Comparison of ENCODE assay signal across 8 cellular contexts in genomic region chr11:65121865-65122696, GRCh38. TPM values are rescaled to one million over a fixed set of nuclear protein-coding genes. Genes with fewer than 3 reads are reported as not detected.
DNase-seq lines count a peak whose midpoint lies in the region; ATAC-seq and TF ChIP-seq lines count a peak whose summit lies in the region.

TSS of gene FAU (minus strand) at chr11:65122134. CDS start at chr11:65121813, 321 bp downstream.
TSS of gene MRPL49 (plus strand) at chr11:65122321. CDS start at chr11:65122347, 26 bp downstream.

- peaks cover 24% of the 10 kb centered on the region for H3K27me3 Mint-ChIP-seq in GM23338 (ENCODE audit: insufficient read depth, low read depth, poor library complexity)
- no peaks in the 10 kb centered on the region for H3K27me3 Mint-ChIP-seq in activated T-helper 17 cell treated with anti-CD3 and anti-CD28 coated beads, Interleukin-2, amount 50 U/mL, for 72 hours
- H3K27me3 Mint-ChIP-seq in natural killer cell (ENCODE audit: low read depth in 2 of 2): no peaks in the 10 kb centered on the region

- H3K36me3 ChIP-seq in DOHH2 (ENCODE audit: control insufficient read depth, low read length) (peaks cover 85% of the 10 kb centered on the region), GM23338 (ENCODE audit: insufficient read depth) (peaks cover 20% of the 10 kb centered on the region), fibroblast of lung (ENCODE audit: control insufficient read depth, insufficient read depth, low read length) (peaks cover 20% of the 10 kb centered on the region)

- H3K27ac ChIP-seq in DOHH2 (ENCODE audit: low read depth, low read length) (peak within 1 kb of the TSS; percentile 86), GM23338 (ENCODE audit: low read depth) (peak within 1 kb of the TSS; percentile 90), RWPE1 (peak within 1 kb of the TSS; percentile 88), fibroblast of lung (ENCODE audit: insufficient read depth, low read length) (peak within 1 kb of the TSS; percentile 94)

- H3K27me3 ChIP-seq in DOHH2 (ENCODE audit: control insufficient read depth, low read length) (no peaks in the 10 kb centered on the region), GM23338 (ENCODE audit: insufficient read depth) (no peaks in the 10 kb centered on the region), fibroblast of lung (ENCODE audit: control insufficient read depth, insufficient read depth, low read length) (no peaks in the 10 kb centered on the region)

- peaks cover 65% of the 10 kb centered on the region for H3K79me2 ChIP-seq in DOHH2 (ENCODE audit: control insufficient read depth, low read length)
- H3K79me2 ChIP-seq in GM23338 (replicated peaks; ENCODE audit: insufficient read depth): peaks cover 43% of the 10 kb centered on the region
- peaks cover 29% of the 10 kb centered on the region for H3K79me2 ChIP-seq in fibroblast of lung (ENCODE audit: control insufficient read depth, insufficient read depth, low read length)

- peak within 1 kb of the TSS; percentile 95 for H3K9ac ChIP-seq in fibroblast of lung (ENCODE audit: insufficient read depth, low read length)

- H4K20me1 ChIP-seq in DOHH2 (ENCODE audit: control insufficient read depth, insufficient read depth, low read depth, low read length): peaks cover 3% of the 10 kb centered on the region; the same call in 1 of the 2 replicates
- H4K20me1 ChIP-seq in GM23338 (replicated peaks; ENCODE audit: insufficient read depth): peaks cover 10% of the 10 kb centered on the region
- H4K20me1 ChIP-seq in fibroblast of lung (ENCODE audit: control insufficient read depth, extremely low read depth, insufficient read depth, low read length): no peaks in the 10 kb centered on the region

- H3K9me2 ChIP-seq in DOHH2 (replicated peaks; ENCODE audit: control insufficient read depth, low read length) (no peaks in the 10 kb centered on the region), GM23338 (ENCODE audit: insufficient read depth) (no peaks in the 10 kb centered on the region)

- intact Hi-C loops in natural killer cell (cut with micrococcal nuclease): loop anchor here (1.0 to 5.0 kb wide), 3 partner anchors 13 to 205 kb away; partner anchors contain the start of genes ATG2A, CDCA5 and ZFPL1

- peaks cover 20% of the 10 kb centered on the region for H3K4me1 Mint-ChIP-seq in GM23338
- H3K4me1 Mint-ChIP-seq in activated T-helper 17 cell treated with anti-CD3 and anti-CD28 coated beads, Interleukin-2, amount 50 U/mL, for 72 hours: peaks cover 23% of the 10 kb centered on the region
- peaks cover 25 to 46% of the 10 kb centered on the region in 2 donors for H3K4me1 Mint-ChIP-seq in natural killer cell

- H3K4me3 ChIP-seq in DOHH2 (ENCODE audit: low read length) (peak within 1 kb of the TSS; percentile 100), GM23338 (peak within 1 kb of the TSS; percentile 94), LNCaP clone FGC (ENCODE audit: low read depth, low read length) (peak within 1 kb of the TSS; percentile 99), fibroblast of lung (replicated peaks in 1 of 4; ENCODE audit: control extremely low read depth in 1 of 4, insufficient read depth in 1 of 4, low read depth in 3 of 4, low read length in 4 of 4) (peak within 1 kb of the TSS; percentile 57 to 98 (median 85))

- H3K9me3 ChIP-seq in DOHH2 (ENCODE audit: control insufficient read depth, insufficient read depth, low read length): no peaks in the 10 kb centered on the region
- H3K9me3 ChIP-seq in fibroblast of lung (ENCODE audit: control insufficient read depth, insufficient read depth, low read depth, low read length): no peaks in the 10 kb centered on the region

- H3K4me1 ChIP-seq in DOHH2 (ENCODE audit: control insufficient read depth, low read length) (peaks cover 50% of the 10 kb centered on the region), GM23338 (ENCODE audit: insufficient read depth) (peaks cover 11% of the 10 kb centered on the region), fibroblast of lung (ENCODE audit: control insufficient read depth, extremely low read depth, insufficient read depth, low read length) (peaks cover 6% of the 10 kb centered on the region)

- H2AFZ ChIP-seq in GM23338 (peak within 1 kb of the TSS; percentile 84), fibroblast of lung (ENCODE audit: low read length) (peak within 1 kb of the TSS; percentile 96)

- peak; percentile 84 for ATAC-seq in GM23338
- ATAC-seq in activated T-helper 17 cell treated with anti-CD3 and anti-CD28 coated beads, Interleukin-2, amount 50 U/mL, for 72 hours (replicated peaks): peak; percentile 91
- peak; percentile 80 to 91 (median 80) for ATAC-seq in natural killer cell

- H3K9me3 Mint-ChIP-seq in GM23338 (no peaks in the 10 kb centered on the region; the same call in 2 of the 3 replicates), natural killer cell (no peaks in the 10 kb centered on the region)
- no peaks in the 10 kb centered on the region for H3K9me3 Mint-ChIP-seq in activated T-helper 17 cell treated with anti-CD3 and anti-CD28 coated beads, Interleukin-2, amount 50 U/mL, for 72 hours

- H3K4me2 ChIP-seq in DOHH2 (ENCODE audit: low read length) (peak within 1 kb of the TSS; percentile 86), GM23338 (peak within 1 kb of the TSS; percentile 96), fibroblast of lung (ENCODE audit: extremely low read depth, insufficient read depth, low read length) (peak within 1 kb of the TSS; percentile 96)

- H3K36me3 Mint-ChIP-seq in GM23338 (ENCODE audit: low read depth) (peaks cover 78% of the 10 kb centered on the region), natural killer cell (no peaks in the 10 kb centered on the region)
- peaks cover 86% of the 10 kb centered on the region for H3K36me3 Mint-ChIP-seq in activated T-helper 17 cell treated with anti-CD3 and anti-CD28 coated beads, Interleukin-2, amount 50 U/mL, for 72 hours (ENCODE audit: low read depth)

- H3K4me3 Mint-ChIP-seq in GM23338 (peak within 1 kb of the TSS; percentile 100), natural killer cell (peak within 1 kb of the TSS; percentile 98)
- peak within 1 kb of the TSS; percentile 99 for H3K4me3 Mint-ChIP-seq in activated T-helper 17 cell treated with anti-CD3 and anti-CD28 coated beads, Interleukin-2, amount 50 U/mL, for 72 hours

- no peak for TF ChIP-seq CTCF in DOHH2 (IDR thresholded peaks at IDR 0.05; ENCODE audit: low read depth, low read length, poor library complexity, severe bottlenecking)
- no peak for TF ChIP-seq CTCF in GM23338 (conservative IDR thresholded peaks at IDR 0.05; ENCODE audit: low read depth in 2 of 2)
- no peak for TF ChIP-seq CTCF in LNCaP clone FGC (IDR thresholded peaks at IDR 0.05; ENCODE audit: control insufficient read depth, extremely low read depth, insufficient read depth)
- TF ChIP-seq CTCF in RWPE1 (conservative IDR thresholded peaks at IDR 0.05; ENCODE audit: low read depth): no peak
- no peak for TF ChIP-seq CTCF in fibroblast of lung (conservative IDR thresholded peaks at IDR 0.05 in 1 of 2, IDR thresholded peaks at IDR 0.05 in 1 of 2; ENCODE audit: low read depth in 1 of 2, low read length in 2 of 2)
- TF ChIP-seq CTCF in natural killer cell (IDR thresholded peaks at IDR 0.05): no peak

- H3F3A ChIP-seq in DOHH2 (ENCODE audit: control insufficient read depth, insufficient read depth) (peaks cover 56% of the 10 kb centered on the region), GM23338 (replicated peaks; ENCODE audit: low read depth) (peaks cover 38% of the 10 kb centered on the region)

- H3K27ac Mint-ChIP-seq in GM23338 (peak within 1 kb of the TSS; percentile 99), natural killer cell (peak within 1 kb of the TSS; percentile 99 to 100)
- peak within 1 kb of the TSS; percentile 97 for H3K27ac Mint-ChIP-seq in activated T-helper 17 cell treated with anti-CD3 and anti-CD28 coated beads, Interleukin-2, amount 50 U/mL, for 72 hours

- POLR2A ChIA-PET in RWPE1 (lab: Yijun Ruan, JAX; ENCODE audit: low non-redundant PET): interaction anchor here (0.6 to 1.9 kb wide), 10 partner anchors 9 to 260 kb away, joined by 3 to 9 read pairs (median 7); partner anchors contain the start of genes CAPN1, SYVN1 and TM7SF2

- peak; percentile 99 for DNase-seq in GM23338 (ENCODE audit: low spot score)
- DNase-seq in LNCaP clone FGC (ENCODE audit: low read depth): peak; percentile 92
- peak; percentile 92 for DNase-seq in RWPE1 (ENCODE audit: low spot score)
- DNase-seq in fibroblast of lung (ENCODE audit: low read depth in 2 of 2): peak; percentile 95 to 96
- peak; percentile 97 for DNase-seq in natural killer cell
- DNase-seq in stimulated activated naive CD4-positive, alpha-beta T cell treated with Interleukin-2 at 50 U/mL for 16 hours (lab: John Stamatoyannopoulos, UW): peak; percentile 99

- CTCF ChIA-PET in RWPE1 (lab: Yijun Ruan, JAX): interaction anchor here (0.6 to 1.5 kb wide), 7 partner anchors 10 to 70 kb away, joined by 3 to 12 read pairs (median 3); partner anchors contain the start of gene TM7SF2

TF ChIP-seq in GM23338, 12 proteins besides CTCF, POLR2A, EP300 and RAD21 (continues in another document):
- TF ChIP-seq ZNF114 (CRISPR knock-in tag; IDR thresholded peaks at IDR 0.05): no peak
- no peak for TF ChIP-seq EZH2phosphoT487 (IDR thresholded peaks at IDR 0.05; ENCODE audit: unreplicated experiment)
- no peak for TF ChIP-seq NANOG (IDR thresholded peaks at IDR 0.05; ENCODE audit: borderline replicate concordance)
- no peak for TF ChIP-seq STAT1 (IDR thresholded peaks at IDR 0.05; ENCODE audit: unreplicated experiment)
- TF ChIP-seq POLR2AphosphoS5 (IDR thresholded peaks at IDR 0.05; ENCODE audit: low read depth): peak; percentile 99

RNA-seq across cellular contexts. Expression of gene FAU, which starts in this region (rescaled TPM):
- total RNA-seq in GM23338 (2014; rRNA removed; shearing (Covaris generic)): 262 and 329 TPM in 2 replicates
- 1,177 and 1,316 TPM in 2 replicates for polyA plus RNA-seq in GM23338 (2016; fragmentation: Nextera tagmentation; extraction: Ambion mirVana)
- 100 to 1,000 TPM; 929 to 948 TPM for total RNA-seq in activated T-helper 17 cell treated with anti-CD3 and anti-CD28 coated beads, Interleukin-2, amount 50 U/mL, for 72 hours
- 336 and 338 TPM in 2 replicates for total RNA-seq in fibroblast of lung
- 256 and 290 TPM in 2 replicates for polyA plus RNA-seq in fibroblast of lung
- polyA plus RNA-seq in fibroblast of lung (2012): 927 and 982 TPM in 2 replicates
- polyA minus RNA-seq in fibroblast of lung (ENCODE audit: low replicate concordance): 57.5 and 61.8 TPM in 2 replicates
- total RNA-seq in natural killer cell: 100 to 1,000 TPM; 724 to 977 (median 968) TPM

RNA-seq across cellular contexts. Expression of gene MRPL49, which starts in this region (rescaled TPM):
- 61.9 and 64.9 TPM in 2 replicates for total RNA-seq in GM23338 (2014; rRNA removed; shearing (Covaris generic))
- 27.7 and 28.4 TPM in 2 replicates for polyA plus RNA-seq in GM23338 (2016; fragmentation: Nextera tagmentation; extraction: Ambion mirVana)
- 10 to 100 TPM; 61.7 to 87.7 TPM for total RNA-seq in activated T-helper 17 cell treated with anti-CD3 and anti-CD28 coated beads, Interleukin-2, amount 50 U/mL, for 72 hours
- 46.2 and 70.8 TPM in 2 replicates for total RNA-seq in fibroblast of lung
- 55.5 and 60.8 TPM in 2 replicates for polyA plus RNA-seq in fibroblast of lung
- 39.5 and 45.3 TPM in 2 replicates for polyA plus RNA-seq in fibroblast of lung (2012)
- polyA minus RNA-seq in fibroblast of lung (ENCODE audit: low replicate concordance): 58.5 and 106 TPM in 2 replicates
- 10 to 100 TPM; 36.8 to 37.5 (median 36.9) TPM for total RNA-seq in natural killer cell

Comparison
In these comparisons a context has a peak if more than half of its experiments do, and no peak if none do; other contexts are left out.
1. Peak in every context shown above with its lines: DNase-seq, ATAC-seq, H3K4me3 ChIP-seq and H3K27ac ChIP-seq.